Comparison of ENCODE assay signal across 13 cellular contexts in genomic region chr10:127125331-127125730, GRCh38.
"Had no signal": no experiment of that assay in that cellular context is flagged by ENCODE, and none has a peak within 500 bp of the region (broad histone marks: within the 10 kb centered on the region; RNA-seq: fewer than 3 reads in every experiment).

No MANE protein-coding gene starts in this region.

- H3K9me3 Mint-ChIP-seq: nephron had no signal

- ATAC-seq: stimulated activated naive B cell treated with anti-CD40 and anti-IgM and Interleukin-4, amounts not matched to agents 10 μg/mL and 1 μg/mL and 100 μg/mL, for 72 hours; T-cell; upper lobe of right lung had no signal

- DNase-seq: activated CD4-positive, alpha-beta T cell treated with anti-CD3 and anti-CD28 coated beads, Interleukin-2, amount 10 ng/mL, durations not matched to agents 24 days and 14 days; activated CD8-positive, alpha-beta memory T cell treated with anti-CD3 and anti-CD28 coated beads, Interleukin-2, amount 50 U/mL, for 48 hours; activated effector memory CD4-positive, alpha-beta T cell treated with Interleukin-2 at 50 U/mL for 16 hours; activated naive CD4-positive, alpha-beta T cell treated with anti-CD3 and anti-CD28 coated beads, Interleukin-2, amount 10 ng/mL, durations not matched to agents 7 days and 5 days; activated T-cell treated with anti-CD3 and anti-CD28 coated beads, Interleukin-2, amount 50 U/mL, for 48 hours; cerebellar nuclear complex; effector CD8-positive, alpha-beta T cell; retina; spleen; stimulated activated naive B cell treated with anti-CD40 and anti-IgM and Interleukin-4, amounts not matched to agents 10 μg/mL and 1 μg/mL and 100 μg/mL, for 72 hours; T-cell; upper lobe of right lung had no signal

- H3K27me3 Mint-ChIP-seq: activated CD4-positive, alpha-beta T cell treated with anti-CD3 and anti-CD28 coated beads, Interleukin-2, amount 10 ng/mL, durations not matched to agents 24 days and 14 days; activated naive CD4-positive, alpha-beta T cell treated with anti-CD3 and anti-CD28 coated beads, Interleukin-2, amount 10 ng/mL, durations not matched to agents 7 days and 5 days had no signal

- H3K4me1 Mint-ChIP-seq: activated CD4-positive, alpha-beta T cell treated with anti-CD3 and anti-CD28 coated beads, Interleukin-2, amount 10 ng/mL, durations not matched to agents 24 days and 14 days; activated naive CD4-positive, alpha-beta T cell treated with anti-CD3 and anti-CD28 coated beads, Interleukin-2, amount 10 ng/mL, durations not matched to agents 7 days and 5 days; nephron; stimulated activated naive B cell treated with anti-CD40 and anti-IgM and Interleukin-4, amounts not matched to agents 10 μg/mL and 1 μg/mL and 100 μg/mL, for 72 hours; T-cell had no signal

- H3K4me3 Mint-ChIP-seq: activated CD4-positive, alpha-beta T cell treated with anti-CD3 and anti-CD28 coated beads, Interleukin-2, amount 10 ng/mL, durations not matched to agents 24 days and 14 days; activated naive CD4-positive, alpha-beta T cell treated with anti-CD3 and anti-CD28 coated beads, Interleukin-2, amount 10 ng/mL, durations not matched to agents 7 days and 5 days; nephron; stimulated activated naive B cell treated with anti-CD40 and anti-IgM and Interleukin-4, amounts not matched to agents 10 μg/mL and 1 μg/mL and 100 μg/mL, for 72 hours; T-cell had no signal

- H3K36me3 Mint-ChIP-seq: activated naive CD4-positive, alpha-beta T cell treated with anti-CD3 and anti-CD28 coated beads, Interleukin-2, amount 10 ng/mL, durations not matched to agents 7 days and 5 days; stimulated activated naive B cell treated with anti-CD40 and anti-IgM and Interleukin-4, amounts not matched to agents 10 μg/mL and 1 μg/mL and 100 μg/mL, for 72 hours; T-cell had no signal

- H3K27ac Mint-ChIP-seq: activated CD4-positive, alpha-beta T cell treated with anti-CD3 and anti-CD28 coated beads, Interleukin-2, amount 10 ng/mL, durations not matched to agents 24 days and 14 days; activated naive CD4-positive, alpha-beta T cell treated with anti-CD3 and anti-CD28 coated beads, Interleukin-2, amount 10 ng/mL, durations not matched to agents 7 days and 5 days; nephron; stimulated activated naive B cell treated with anti-CD40 and anti-IgM and Interleukin-4, amounts not matched to agents 10 μg/mL and 1 μg/mL and 100 μg/mL, for 72 hours; T-cell had no signal
